Comparison of ENCODE assay signal across 14 cellular contexts in genomic region chr20:58021481-58021880, GRCh38.
A peak's percentile ranks its signal among the peaks of the same experiment; 100 is the strongest.
DNase-seq lines count a peak whose midpoint lies in the region; ATAC-seq and TF ChIP-seq lines count a peak whose summit lies in the region.
"Had no signal": no experiment of that assay in that cellular context is flagged by ENCODE, and none has a peak within 500 bp of the region (broad histone marks: within the 10 kb centered on the region; RNA-seq: fewer than 3 reads in every experiment).

No MANE protein-coding gene starts in this region.

- DNase-seq in AG20443 (ENCODE audit: low spot score) (peak; percentile 67), LHCN-M2 (ENCODE audit: low read depth) (peak; percentile 24), endodermal cell (peak; percentile 79), mesenteric fat pad (ENCODE audit: low spot score) (peak; percentile 90), GM10266 (ENCODE audit: extremely low spot score) (no peak), AML-193 (lab: John Stamatoyannopoulos, UW) (no peak), Karpas-422 (no peak)
- DNase-seq: IMR-90; mesenchymal stem cell; NCI-H1694 treated with DMSO at 0.1 percent for 48 hours; stimulated activated CD4-positive, alpha-beta T cell treated with anti-CD3 and anti-CD28 coated beads, Interleukin-1b, Interleukin-23, amount 100 ng/mL, for 48 hours had no signal

- WGBS in endodermal cell (ENCODE audit: insufficient coverage in 1 of 2, insufficient read length in 1 of 2), 2 experiments: 83 to 89% methylated on average over 4 to 7 of the region's 7 CpGs

- H3K4me1 ChIP-seq in endodermal cell (ENCODE audit: control insufficient read depth, insufficient read depth, low read length) (no peaks in the 10 kb centered on the region), Karpas-422 (ENCODE audit: low read length) (no peaks in the 10 kb centered on the region)

- H3K27ac ChIP-seq in endodermal cell (ENCODE audit: low read depth, low read length) (no peak overlapping the region), Karpas-422 (ENCODE audit: low read length) (no peak overlapping the region)
- H3K27ac ChIP-seq: ovary had no signal

- H3K4me3 ChIP-seq in endodermal cell (ENCODE audit: low read length) (no peak overlapping the region), Karpas-422 (ENCODE audit: low read length) (no peak overlapping the region)
- H3K4me3 ChIP-seq: ovary had no signal

- no peaks in the 10 kb centered on the region for H3K79me2 ChIP-seq in Karpas-422 (ENCODE audit: low read length)

- H3K9ac ChIP-seq in endodermal cell (ENCODE audit: extremely low read depth, low read length, poor library complexity, severe bottlenecking): no peak overlapping the region
- H3K9ac ChIP-seq in Karpas-422 (ENCODE audit: low read length): no peak overlapping the region

- ATAC-seq in HG03196 (IDR thresholded peaks at IDR 0.05; ENCODE audit: unreplicated experiment): no peak

- no peaks in the 10 kb centered on the region for H3K9me3 Mint-ChIP-seq in endodermal cell
- H3K9me3 Mint-ChIP-seq: activated T-helper 1 cell treated with anti-CD3 and anti-CD28 coated beads, Interleukin-12 subunit alpha, Interleukin-12 subunit beta, Interleukin-2, Interleukin-4 antibody, amounts not matched to agents 30 ng/mL and 10 ng/mL and 1 ng/mL, durations not matched to agents 14 hours and 24 hours and 36 hours had no signal

- H3K4me2 ChIP-seq in Karpas-422 (ENCODE audit: low read depth, low read length, poor library complexity, severe bottlenecking): no peak overlapping the region

- no peaks in the 10 kb centered on the region for H3K27me3 Mint-ChIP-seq in endodermal cell (ENCODE audit: insufficient read depth)

- H3K4me1 Mint-ChIP-seq in endodermal cell: no peaks in the 10 kb centered on the region

- H3K36me3 ChIP-seq in endodermal cell (ENCODE audit: control insufficient read depth, insufficient read depth, low read length): no peaks in the 10 kb centered on the region
- H3K36me3 ChIP-seq in Karpas-422 (ENCODE audit: insufficient read depth, low read length): no peaks in the 10 kb centered on the region
- H3K36me3 ChIP-seq: ovary had no signal

- no peak overlapping the region for H2AFZ ChIP-seq in Karpas-422 (ENCODE audit: low read length)

- no peak overlapping the region for H3K27ac Mint-ChIP-seq in endodermal cell
- H3K27ac Mint-ChIP-seq: activated T-helper 1 cell treated with anti-CD3 and anti-CD28 coated beads, Interleukin-12 subunit alpha, Interleukin-12 subunit beta, Interleukin-2, Interleukin-4 antibody, amounts not matched to agents 30 ng/mL and 10 ng/mL and 1 ng/mL, durations not matched to agents 14 hours and 24 hours and 36 hours had no signal

- H3K36me3 Mint-ChIP-seq in endodermal cell (ENCODE audit: low read depth): no peaks in the 10 kb centered on the region

- no peaks in the 10 kb centered on the region for H3K27me3 ChIP-seq in endodermal cell (ENCODE audit: control insufficient read depth, insufficient read depth, low read length, poor library complexity, severe bottlenecking)
- no peaks in the 10 kb centered on the region for H3K27me3 ChIP-seq in Karpas-422 (ENCODE audit: low read length)
- H3K27me3 ChIP-seq: ovary had no signal

- no peaks in the 10 kb centered on the region for H4K20me1 ChIP-seq in Karpas-422 (ENCODE audit: insufficient read depth, low read depth, low read length)

- TF ChIP-seq CTCF in endodermal cell (conservative IDR thresholded peaks at IDR 0.05) (no peak), GM10266 (IDR thresholded peaks at IDR 0.05; ENCODE audit: control insufficient read depth, insufficient read depth, low read depth, missing control alignments) (no peak)

- no peaks in the 10 kb centered on the region for H3K9me3 ChIP-seq in endodermal cell (ENCODE audit: control insufficient read depth, low read length)
- no peaks in the 10 kb centered on the region for H3K9me3 ChIP-seq in Karpas-422 (ENCODE audit: low read length)
- H3K9me3 ChIP-seq: ovary had no signal

- no peak overlapping the region for H3K4me3 Mint-ChIP-seq in endodermal cell
- H3K4me3 Mint-ChIP-seq: activated T-helper 1 cell treated with anti-CD3 and anti-CD28 coated beads, Interleukin-12 subunit alpha, Interleukin-12 subunit beta, Interleukin-2, Interleukin-4 antibody, amounts not matched to agents 30 ng/mL and 10 ng/mL and 1 ng/mL, durations not matched to agents 14 hours and 24 hours and 36 hours had no signal

- H3K9me2 ChIP-seq in Karpas-422 (replicated peaks; ENCODE audit: insufficient read depth, low read length): no peaks in the 10 kb centered on the region

Comparison
In these comparisons a context has a peak if more than half of its experiments do, and no peak if none do; other contexts are left out.
1. DNase-seq: peak in AG20443 (single experiment), LHCN-M2 (single experiment), endodermal cell (single experiment) and mesenteric fat pad (single experiment); none in GM10266 (single experiment), AML-193 (0 of 2) and Karpas-422 (single experiment).